In genomic region chrX:135988245-135988644, GRCh38 we compare ENCODE assay signal across 18 cellular contexts. TPM values are rescaled to one million over a fixed set of nuclear protein-coding genes. Genes with fewer than 3 reads are reported as not detected.
DNase-seq lines count a peak whose midpoint lies in the region; ATAC-seq and TF ChIP-seq lines count a peak whose summit lies in the region.
"Had no signal": no experiment of that assay in that cellular context is flagged by ENCODE, and none has a peak within 500 bp of the region (broad histone marks: within the 10 kb centered on the region; RNA-seq: fewer than 3 reads in every experiment).

No MANE protein-coding gene starts in this region.

- H3K79me2 ChIP-seq in Loucy (ENCODE audit: insufficient read depth, low read length): peaks cover 40% of the 10 kb centered on the region
- H3K79me2 ChIP-seq in SU-DHL-6 (ENCODE audit: insufficient read depth, low read length): peaks cover 59% of the 10 kb centered on the region

- H3K36me3 ChIP-seq in Loucy (ENCODE audit: insufficient read depth, low read length) (no peaks in the 10 kb centered on the region), SU-DHL-6 (ENCODE audit: low read length) (no peaks in the 10 kb centered on the region)
- H3K36me3 ChIP-seq: BE2C had no signal

- H3K4me3 Mint-ChIP-seq in brain (peak overlapping the region in 3 of 5 experiments; percentile 47 to 90 (median 88)), neural crest cell (peak overlapping the region; percentile 47)
- H3K4me3 Mint-ChIP-seq in activated CD4-positive, alpha-beta T cell treated with anti-CD3 and anti-CD28 coated beads for 36 hours: no peak overlapping the region

- H3F3A ChIP-seq in Loucy (ENCODE audit: low read depth) (no peaks in the 10 kb centered on the region), SU-DHL-6 (ENCODE audit: insufficient read depth) (no peaks in the 10 kb centered on the region)

- peaks cover 5% of the 10 kb centered on the region for H4K20me1 ChIP-seq in Loucy (ENCODE audit: insufficient read depth, low read length, poor library complexity, severe bottlenecking)
- H4K20me1 ChIP-seq in SU-DHL-6 (ENCODE audit: low read depth, low read length): no peaks in the 10 kb centered on the region

- TF ChIP-seq CTCF in Loucy (conservative IDR thresholded peaks at IDR 0.05; ENCODE audit: low read length) (no peak), SU-DHL-6 (IDR thresholded peaks at IDR 0.05; ENCODE audit: insufficient read depth, low read length, poor library complexity, severe bottlenecking) (no peak), brain (conservative IDR thresholded peaks at IDR 0.05) (no peak), neural crest cell (conservative IDR thresholded peaks at IDR 0.05) (no peak), GM20000 (IDR thresholded peaks at IDR 0.05; ENCODE audit: extremely low read depth, missing control alignments) (no peak)

- H3K27ac Mint-ChIP-seq in brain: no peak overlapping the region
- no peak overlapping the region for H3K27ac Mint-ChIP-seq in neural crest cell (ENCODE audit: unreplicated experiment)
- no peak overlapping the region for H3K27ac Mint-ChIP-seq in activated CD4-positive, alpha-beta T cell treated with anti-CD3 and anti-CD28 coated beads for 36 hours

- H2AFZ ChIP-seq in Loucy (ENCODE audit: low read length) (no peak overlapping the region), SU-DHL-6 (ENCODE audit: low read depth, low read length, severe bottlenecking) (no peak overlapping the region)
- H2AFZ ChIP-seq: GM23248 had no signal

- H3K9me3 Mint-ChIP-seq in brain: peaks cover 0 to 12% (median 0%) of the 10 kb centered on the region in 5 experiments
- peaks cover 3% of the 10 kb centered on the region for H3K9me3 Mint-ChIP-seq in neural crest cell
- H3K9me3 Mint-ChIP-seq in activated CD4-positive, alpha-beta T cell treated with anti-CD3 and anti-CD28 coated beads for 36 hours (ENCODE audit: low read depth): no peaks in the 10 kb centered on the region

- no peak for ATAC-seq in activated CD4-positive, alpha-beta T cell treated with anti-CD3 and anti-CD28 coated beads for 36 hours
- ATAC-seq in HG03439 (IDR thresholded peaks at IDR 0.05; ENCODE audit: unreplicated experiment) (no peak), GM21737 (IDR thresholded peaks at IDR 0.05; ENCODE audit: unreplicated experiment) (no peak)
- ATAC-seq: A549, HCT116 had no signal

- H3K27me3 Mint-ChIP-seq in brain: no peaks in the 10 kb centered on the region
- no peaks in the 10 kb centered on the region for H3K27me3 Mint-ChIP-seq in neural crest cell (ENCODE audit: low read depth)
- no peaks in the 10 kb centered on the region for H3K27me3 Mint-ChIP-seq in activated CD4-positive, alpha-beta T cell treated with anti-CD3 and anti-CD28 coated beads for 36 hours
- H3K27me3 Mint-ChIP-seq: CD4-positive, alpha-beta memory T cell had no signal

- no peak for DNase-seq in neural crest cell (ENCODE audit: low read depth, low spot score)
- no peak for DNase-seq in GM20000 (ENCODE audit: low spot score)
- no peak for DNase-seq in activated CD4-positive, alpha-beta T cell treated with anti-CD3 and anti-CD28 coated beads for 36 hours
- DNase-seq: BE2C; CD4-positive, alpha-beta memory T cell; COR-L47; DMS153; DMS79 treated with DMSO at 0.1 percent for 48 hours; EL; GM23248 had no signal

- CTCF ChIA-PET in activated CD4-positive, alpha-beta T cell treated with anti-CD3 and anti-CD28 coated beads for 36 hours (lab: Charles Lee): no interaction called here

- peaks cover 41% of the 10 kb centered on the region for H3K4me1 Mint-ChIP-seq in brain
- peaks cover 24% of the 10 kb centered on the region for H3K4me1 Mint-ChIP-seq in neural crest cell
- H3K4me1 Mint-ChIP-seq in activated CD4-positive, alpha-beta T cell treated with anti-CD3 and anti-CD28 coated beads for 36 hours: peaks cover 46% of the 10 kb centered on the region

- H3K27me3 ChIP-seq in Loucy (ENCODE audit: insufficient read depth, low read length, poor library complexity, severe bottlenecking): no peaks in the 10 kb centered on the region
- H3K27me3 ChIP-seq in SU-DHL-6 (ENCODE audit: low read length): no peaks in the 10 kb centered on the region
- H3K27me3 ChIP-seq: BE2C had no signal

- peaks cover 25% of the 10 kb centered on the region for H3K4me1 ChIP-seq in Loucy (ENCODE audit: insufficient read depth, low read length, poor library complexity, severe bottlenecking)
- H3K4me1 ChIP-seq: BE2C had no signal

- H3K36me3 Mint-ChIP-seq in brain (peaks cover 16% of the 10 kb centered on the region), neural crest cell (ENCODE audit: low read depth) (peaks cover 10% of the 10 kb centered on the region)
- H3K36me3 Mint-ChIP-seq in activated CD4-positive, alpha-beta T cell treated with anti-CD3 and anti-CD28 coated beads for 36 hours (ENCODE audit: low read depth): peaks cover 12% of the 10 kb centered on the region

- H3K9me3 ChIP-seq in Loucy (ENCODE audit: insufficient read depth, low read depth, low read length) (no peaks in the 10 kb centered on the region), SU-DHL-6 (ENCODE audit: insufficient read depth, low read length) (no peaks in the 10 kb centered on the region)
- H3K9me3 ChIP-seq: A549, BE2C had no signal

- H3K4me3 ChIP-seq in Loucy (ENCODE audit: low read length, poor library complexity, severe bottlenecking) (no peak overlapping the region), SU-DHL-6 (ENCODE audit: insufficient read depth, low read length, poor library complexity, severe bottlenecking) (no peak overlapping the region)
- H3K4me3 ChIP-seq: A549, GM23248 had no signal

- H3K4me2 ChIP-seq in Loucy (ENCODE audit: low read depth, low read length, poor library complexity, severe bottlenecking) (peak overlapping the region; percentile 83), SU-DHL-6 (ENCODE audit: low read depth, low read length, poor library complexity, severe bottlenecking) (peak overlapping the region; percentile 90)
- H3K4me2 ChIP-seq: A549 had no signal

- H3K9ac ChIP-seq in Loucy (ENCODE audit: low read depth, low read length, poor library complexity, severe bottlenecking) (peak overlapping the region; percentile 43), SU-DHL-6 (ENCODE audit: low read length) (no peak overlapping the region)
- H3K9ac ChIP-seq: GM23248 had no signal

- POLR2A ChIA-PET in activated CD4-positive, alpha-beta T cell treated with anti-CD3 and anti-CD28 coated beads for 36 hours (lab: Charles Lee): no interaction called here

- intact Hi-C loops in activated CD4-positive, alpha-beta T cell treated with anti-CD3 and anti-CD28 coated beads for 36 hours (cut with DNase I, micrococcal nuclease): loop anchor here in 1 of 2 experiments (5.0 kb wide), 2 partner anchors 466 to 509 kb away; partner anchors contain the start of genes HTATSF1 and INTS6L

- no peak overlapping the region for H3K27ac ChIP-seq in SU-DHL-6 (ENCODE audit: low read depth, low read length)
- H3K27ac ChIP-seq: A549, C4-2B, GM23248 had no signal

- no peaks in the 10 kb centered on the region for H3K9me2 ChIP-seq in Loucy (replicated peaks; ENCODE audit: low read depth, low read length)
- H3K9me2 ChIP-seq in SU-DHL-6 (replicated peaks; ENCODE audit: insufficient read depth, low read length): no peaks in the 10 kb centered on the region

RNA-seq across cellular contexts. Expression of gene SLC9A6, which starts 3.0 kb away (rescaled TPM):
- polyA plus RNA-seq in brain (ENCODE audit: insufficient read depth, low read depth, low replicate concordance): 20.1 TPM
- total RNA-seq in neural crest cell: 18.5 and 19.0 TPM in 2 replicates
- 10 to 100 TPM; 11.8 to 12.6 TPM for total RNA-seq in activated CD4-positive, alpha-beta T cell treated with anti-CD3 and anti-CD28 coated beads for 36 hours

RNA-seq across cellular contexts. Expression of gene MMGT1, which starts 14.5 kb away (rescaled TPM):
- polyA plus RNA-seq in brain (ENCODE audit: insufficient read depth, low read depth, low replicate concordance): 20.0 TPM
- 19.3 and 21.0 TPM in 2 replicates for total RNA-seq in neural crest cell
- total RNA-seq in activated CD4-positive, alpha-beta T cell treated with anti-CD3 and anti-CD28 coated beads for 36 hours: 10 to 100 TPM; 16.1 to 18.1 TPM
